15 cellular contexts compared by ENCODE assay signal in the genomic region with DNA sequence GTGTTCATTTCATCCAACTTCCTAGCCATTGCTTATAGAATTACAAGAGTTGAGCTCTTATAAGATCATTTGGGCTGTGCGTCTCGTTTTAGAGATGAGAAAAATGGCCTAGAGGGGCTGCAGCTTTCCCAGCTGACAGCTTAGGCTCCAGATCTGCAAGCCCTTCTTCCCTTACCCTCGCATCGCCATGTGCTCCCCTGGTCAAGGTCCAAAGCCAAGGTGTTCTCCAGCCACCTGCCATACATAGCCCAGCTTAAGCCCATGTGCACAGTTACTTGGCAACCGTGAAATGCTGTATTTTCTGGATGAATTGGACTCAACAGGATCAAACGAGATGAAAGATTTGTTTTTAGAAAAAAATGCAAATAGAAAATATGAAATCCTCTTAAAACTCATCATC. TPM values are rescaled to one million over a fixed set of nuclear protein-coding genes. Genes with fewer than 3 reads are reported as not detected.
A peak's percentile ranks its signal among the peaks of the same experiment; 100 is the strongest.
DNase-seq lines count a peak whose midpoint lies in the region; ATAC-seq and TF ChIP-seq lines count a peak whose summit lies in the region.
"Had no signal": no experiment of that assay in that cellular context is flagged by ENCODE, and none has a peak within 500 bp of the region (broad histone marks: within the 10 kb centered on the region; RNA-seq: fewer than 3 reads in every experiment).

No MANE protein-coding gene starts in this region.

- no peaks in the 10 kb centered on the region for H3K27me3 ChIP-seq in mesenchymal stem cell (ENCODE audit: control insufficient read depth in 1 of 2, insufficient read depth in 1 of 2, low read length in 2 of 2)

- 92% methylated on average over 4 of the region's 6 CpGs for WGBS in mesenchymal stem cell

- H3K18ac ChIP-seq in mesenchymal stem cell (ENCODE audit: low read depth in 1 of 2, low read length in 2 of 2) = no peak overlapping the region

- peaks cover 2% of the 10 kb centered on the region for H3K4me1 ChIP-seq in mesenchymal stem cell (ENCODE audit: control insufficient read depth, insufficient read depth, low read depth, low read length)

- no peak overlapping the region for H3K4me2 ChIP-seq in mesenchymal stem cell (ENCODE audit: low read length, poor library complexity, severe bottlenecking)

- H2AFZ ChIP-seq in mesenchymal stem cell (ENCODE audit: low read depth, low read length) = no peak overlapping the region

- no peak overlapping the region for H2AK5ac ChIP-seq in mesenchymal stem cell (ENCODE audit: low read length, severe bottlenecking)

- no peak overlapping the region for H3K9ac ChIP-seq in mesenchymal stem cell (ENCODE audit: low read length)

- no peak overlapping the region for H3K27ac ChIP-seq in mesenchymal stem cell (ENCODE audit: low read length, poor library complexity, severe bottlenecking)

- H3K14ac ChIP-seq in mesenchymal stem cell (ENCODE audit: low read length in 2 of 2) = no peak overlapping the region

- H2BK15ac ChIP-seq in mesenchymal stem cell (ENCODE audit: low read depth, poor library complexity, severe bottlenecking) = no peak overlapping the region

- CTCF ChIA-PET in T-cell (lab: Charles Lee) = no interaction called here
- CTCF ChIA-PET in activated naive CD4-positive, alpha-beta T cell treated with anti-CD3 and anti-CD28 coated beads for 36 hours (lab: Charles Lee) = interaction anchor here (0.6 to 1.3 kb wide), 2 partner anchors 70 to 1071 kb away, joined by 3 read pairs; no protein-coding TSS in a partner anchor

- H3K36me3 Mint-ChIP-seq in brain (peaks cover 11% of the 10 kb centered on the region), T-cell (peaks cover 11% of the 10 kb centered on the region)
- H3K36me3 Mint-ChIP-seq in activated naive CD4-positive, alpha-beta T cell treated with anti-CD3 and anti-CD28 coated beads for 36 hours (ENCODE audit: low read depth) = peaks cover 9% of the 10 kb centered on the region

- H3K4me3 Mint-ChIP-seq in brain (peak overlapping the region in 1 of 5 experiments; percentile 26), T-cell (no peak overlapping the region)
- H3K4me3 Mint-ChIP-seq in activated naive CD4-positive, alpha-beta T cell treated with anti-CD3 and anti-CD28 coated beads for 36 hours = no peak overlapping the region
- H3K4me3 Mint-ChIP-seq: B cell; CD4-positive, CD25-positive, alpha-beta regulatory T cell had no signal

- no peak overlapping the region for H2BK5ac ChIP-seq in mesenchymal stem cell (ENCODE audit: low read depth, low read length, poor library complexity, severe bottlenecking)

- no peak overlapping the region for H3K4me3 ChIP-seq in mesenchymal stem cell (ENCODE audit: insufficient read depth in 1 of 2, low read depth in 1 of 2, low read length in 2 of 2)

- DNase-seq in COLO668 (lab: John Stamatoyannopoulos, UW; ENCODE audit: unreplicated experiment) (peak; percentile 49), NCI-H524 treated with DMSO at 0.1 percent for 48 hours (lab: John Stamatoyannopoulos, UW) (peak; percentile 25), mesenchymal stem cell (no peak), H4 (ENCODE audit: low spot score) (no peak), T-cell (no peak), mucosa of gallbladder (ENCODE audit: low spot score) (no peak)
- no peak for DNase-seq in activated naive CD4-positive, alpha-beta T cell treated with anti-CD3 and anti-CD28 coated beads for 36 hours
- DNase-seq: CD4-positive, CD25-positive, alpha-beta regulatory T cell; GOT3; NCI-H1436; NCI-H2029 treated with DMSO at 0.1 percent for 48 hours; NCI-H510A; NK-92 treated with Interleukin-12 subunit alpha and Interleukin-12 subunit beta, amount 100 ng/mL, for 24 hours had no signal

- H3K23ac ChIP-seq in mesenchymal stem cell (ENCODE audit: low read length in 2 of 2) = no peak overlapping the region

- H4K91ac ChIP-seq in mesenchymal stem cell (ENCODE audit: low read length) = no peak overlapping the region

- POLR2A ChIA-PET in T-cell (lab: Charles Lee) = interaction anchor here in 1 of 2 donors (0.5 kb wide), 1 partner anchor 19 kb away, joined by 6 read pairs; no protein-coding TSS in a partner anchor

- H2BK120ac ChIP-seq in mesenchymal stem cell (ENCODE audit: low read depth, low read length) = no peak overlapping the region

- H3K27me3 Mint-ChIP-seq in brain (peaks cover 3% of the 10 kb centered on the region), T-cell (no peaks in the 10 kb centered on the region)
- H3K27me3 Mint-ChIP-seq in activated naive CD4-positive, alpha-beta T cell treated with anti-CD3 and anti-CD28 coated beads for 36 hours (ENCODE audit: low read depth) = no peaks in the 10 kb centered on the region
- H3K27me3 Mint-ChIP-seq: B cell; CD4-positive, CD25-positive, alpha-beta regulatory T cell had no signal

- H3K4ac ChIP-seq in mesenchymal stem cell (ENCODE audit: low read depth in 1 of 2, low read length in 2 of 2) = no peak overlapping the region

- no peak for ATAC-seq in T-cell (replicated peaks in 1 of 4)

- peaks cover 61% of the 10 kb centered on the region for H3K4me1 Mint-ChIP-seq in brain
- peaks cover 51 to 71% (median 60%) of the 10 kb centered on the region in 3 donors for H3K4me1 Mint-ChIP-seq in T-cell
- H3K4me1 Mint-ChIP-seq in activated naive CD4-positive, alpha-beta T cell treated with anti-CD3 and anti-CD28 coated beads for 36 hours (ENCODE audit: low read depth) = peaks cover 28% of the 10 kb centered on the region

- H3K9me3 ChIP-seq in mesenchymal stem cell (ENCODE audit: control insufficient read depth, low read length) = no peaks in the 10 kb centered on the region

- TF ChIP-seq CTCF in brain (conservative IDR thresholded peaks at IDR 0.05) = no peak

- peaks cover 15% of the 10 kb centered on the region for H3K79me1 ChIP-seq in mesenchymal stem cell (replicated peaks; ENCODE audit: low read length, poor library complexity, severe bottlenecking)

- H3K9me3 Mint-ChIP-seq in brain = no peaks in the 10 kb centered on the region
- no peaks in the 10 kb centered on the region for H3K9me3 Mint-ChIP-seq in T-cell
- no peaks in the 10 kb centered on the region for H3K9me3 Mint-ChIP-seq in activated naive CD4-positive, alpha-beta T cell treated with anti-CD3 and anti-CD28 coated beads for 36 hours
- H3K9me3 Mint-ChIP-seq: CD4-positive, CD25-positive, alpha-beta regulatory T cell had no signal

- intact Hi-C loops in activated naive CD4-positive, alpha-beta T cell treated with anti-CD3 and anti-CD28 coated beads for 36 hours (cut with micrococcal nuclease) = no loop called here

- H4K8ac ChIP-seq in mesenchymal stem cell (ENCODE audit: low read length) = peak overlapping the region; percentile 75

- no peaks in the 10 kb centered on the region for H3K36me3 ChIP-seq in mesenchymal stem cell (ENCODE audit: control insufficient read depth in 1 of 2, insufficient read depth in 2 of 2, low read depth in 1 of 2, low read length in 2 of 2)

- H3K27ac Mint-ChIP-seq in brain (peak overlapping the region in 3 of 5 experiments; percentile 33 to 77 (median 47)), T-cell (no peak overlapping the region)
- H3K27ac Mint-ChIP-seq in activated naive CD4-positive, alpha-beta T cell treated with anti-CD3 and anti-CD28 coated beads for 36 hours = no peak overlapping the region
- H3K27ac Mint-ChIP-seq: B cell; CD4-positive, CD25-positive, alpha-beta regulatory T cell had no signal

- H2BK12ac ChIP-seq in mesenchymal stem cell (ENCODE audit: low read length in 2 of 2) = no peak overlapping the region

RNA-seq across cellular contexts. Expression of a gene that starts 7.9 kb away (rescaled TPM):
- 12.8 TPM for polyA plus RNA-seq in brain (ENCODE audit: insufficient read depth, low read depth, low replicate concordance)
- 10.3 TPM for polyA plus RNA-seq in mesenchymal stem cell (2013, experiment 1 of 2)
- 8.7 TPM for polyA plus RNA-seq in mesenchymal stem cell (2013, experiment 2 of 2)
- total RNA-seq in H4 (2014; rRNA removed; shearing (Covaris generic)) = 10.3 and 10.5 TPM in 2 replicates
- total RNA-seq in T-cell = 10 to 100 TPM; 60.6 to 90.3 (median 65.0) TPM
- total RNA-seq in activated naive CD4-positive, alpha-beta T cell treated with anti-CD3 and anti-CD28 coated beads for 36 hours = 10 to 100 TPM; 36.0 to 42.6 TPM
- total RNA-seq in mucosa of gallbladder = 36.5 TPM

Comparison
In these comparisons a context has a peak if more than half of its experiments do, and no peak if none do; other contexts are left out.
1. DNase-seq: peak in COLO668 (single experiment) and NCI-H524 treated with DMSO at 0.1 percent for 48 hours (single experiment); none in mesenchymal stem cell (single experiment), H4 (single experiment), T-cell (0 of 34), activated naive CD4-positive, alpha-beta T cell treated with anti-CD3 and anti-CD28 coated beads for 36 hours (single experiment) and mucosa of gallbladder (single experiment).
2. H3K27ac Mint-ChIP-seq: peak in brain (3 of 5); none in T-cell (0 of 2) and activated naive CD4-positive, alpha-beta T cell treated with anti-CD3 and anti-CD28 coated beads for 36 hours (single experiment).